In genomic region chr17:77207689-77208216, GRCh38 we compare ENCODE assay signal across 13 cellular contexts.
A peak's percentile ranks its signal among the peaks of the same experiment; 100 is the strongest.
DNase-seq lines count a peak whose midpoint lies in the region; ATAC-seq and TF ChIP-seq lines count a peak whose summit lies in the region.
"Had no signal": no experiment of that assay in that cellular context is flagged by ENCODE, and none has a peak within 500 bp of the region (broad histone marks: within the 10 kb centered on the region; RNA-seq: fewer than 3 reads in every experiment).

No MANE protein-coding gene starts in this region.

- no peaks in the 10 kb centered on the region for H3K9me3 ChIP-seq in Panc1 (ENCODE audit: control insufficient read depth, insufficient read depth, low read depth, low read length)
- no peaks in the 10 kb centered on the region for H3K9me3 ChIP-seq in osteoblast (ENCODE audit: low read depth, low read length)
- H3K9me3 ChIP-seq in thyroid gland, result no peaks in the 10 kb centered on the region

- WGBS in thyroid gland, 2 donors, result 73 to 77% methylated on average over 9 of the region's 9 CpGs

- H3K79me2 ChIP-seq in osteoblast (ENCODE audit: insufficient read depth, low read length), result peaks cover 6% of the 10 kb centered on the region
- no peaks in the 10 kb centered on the region for H3K79me2 ChIP-seq in GM23338 (replicated peaks; ENCODE audit: insufficient read depth)

- no peak for DNase-seq in Panc1 (ENCODE audit: low read depth, low spot score)
- DNase-seq in osteoblast (ENCODE audit: insufficient read length, low spot score, missing footprints), result peak; percentile 4
- DNase-seq in thyroid gland, result no peak
- no peak for DNase-seq in NCI-H2107 (lab: John Stamatoyannopoulos, UW)
- no peak for DNase-seq in GM23338 (ENCODE audit: low spot score)
- DNase-seq: activated CD4-positive, alpha-beta T cell treated with anti-CD3 and anti-CD28 coated beads, Interleukin-2, amount 10 ng/mL, durations not matched to agents 7 days and 5 days; activated CD8-positive, alpha-beta memory T cell treated with anti-CD3 and anti-CD28 coated beads, Interleukin-2, amount 50 U/mL, for 48 hours; activated effector memory CD4-positive, alpha-beta T cell treated with Interleukin-2 at 50 U/mL for 16 hours; NCI-H1930; occipital lobe; stimulated activated CD4-positive, alpha-beta T cell treated with anti-CD3 and anti-CD28 coated beads, Interleukin-4, amount 100 ng/mL, for 24 hours had no signal

- H3K36me3 Mint-ChIP-seq in GM23338 (ENCODE audit: low read depth), result peaks cover 46% of the 10 kb centered on the region

- POLR2A ChIA-PET in Panc1 (lab: Charles Lee), result interaction anchor here (0.7 kb wide), 1 partner anchor 117 kb away, joined by 7 read pairs; no protein-coding TSS in a partner anchor

- H3K4me1 Mint-ChIP-seq in GM23338, result peaks cover 3% of the 10 kb centered on the region; the same call in 2 of the 3 replicates
- H3K4me1 Mint-ChIP-seq: activated CD4-positive, alpha-beta T cell treated with anti-CD3 and anti-CD28 coated beads, Interleukin-2, amount 10 ng/mL, durations not matched to agents 7 days and 5 days had no signal

- H3K9me3 Mint-ChIP-seq in GM23338, result no peaks in the 10 kb centered on the region
- H3K9me3 Mint-ChIP-seq: activated CD4-positive, alpha-beta T cell treated with anti-CD3 and anti-CD28 coated beads, Interleukin-2, amount 10 ng/mL, durations not matched to agents 7 days and 5 days had no signal

- H3K27me3 ChIP-seq in Panc1 (ENCODE audit: control insufficient read depth, insufficient read depth, low read length), result no peaks in the 10 kb centered on the region
- no peaks in the 10 kb centered on the region for H3K27me3 ChIP-seq in osteoblast (ENCODE audit: insufficient read depth, low read length)
- H3K27me3 ChIP-seq in thyroid gland, result no peaks in the 10 kb centered on the region
- H3K27me3 ChIP-seq in GM23338 (ENCODE audit: insufficient read depth), result no peaks in the 10 kb centered on the region

- TF ChIP-seq POLR2A in thyroid gland (IDR thresholded peaks at IDR 0.05), result no peak

- H3K4me2 ChIP-seq in osteoblast (ENCODE audit: insufficient read depth, low read length), result no peak overlapping the region
- H3K4me2 ChIP-seq in GM23338, result no peak overlapping the region

- H2AFZ ChIP-seq in osteoblast (ENCODE audit: low read length), result no peak overlapping the region
- H2AFZ ChIP-seq in GM23338, result no peak overlapping the region

- H3K4me3 ChIP-seq in Panc1 (ENCODE audit: low read depth in 2 of 2, low read length in 2 of 2) (no peak overlapping the region), osteoblast (ENCODE audit: insufficient read depth, low read length) (no peak overlapping the region), thyroid gland (replicated peaks in 1 of 3) (no peak overlapping the region), GM23338 (no peak overlapping the region)

- TF ChIP-seq CTCF in Panc1 (IDR thresholded peaks at IDR 0.05) (no peak), osteoblast (IDR thresholded peaks at IDR 0.05; ENCODE audit: extremely low read depth, low read depth, low read length) (no peak), thyroid gland (IDR thresholded peaks at IDR 0.05) (no peak), GM23338 (conservative IDR thresholded peaks at IDR 0.05; ENCODE audit: low read depth in 2 of 2) (no peak)

- H3K27ac Mint-ChIP-seq in GM23338, result no peak overlapping the region
- H3K27ac Mint-ChIP-seq: activated CD4-positive, alpha-beta T cell treated with anti-CD3 and anti-CD28 coated beads, Interleukin-2, amount 10 ng/mL, durations not matched to agents 7 days and 5 days had no signal

- ATAC-seq in Panc1 (no peak), HG02798 (IDR thresholded peaks at IDR 0.05; ENCODE audit: poor library complexity, unreplicated experiment) (no peak), GM23338 (no peak)

- no peak overlapping the region for H3K4me3 Mint-ChIP-seq in GM23338
- H3K4me3 Mint-ChIP-seq: activated CD4-positive, alpha-beta T cell treated with anti-CD3 and anti-CD28 coated beads, Interleukin-2, amount 10 ng/mL, durations not matched to agents 7 days and 5 days had no signal

- intact Hi-C loops in Panc1 (cut with micrococcal nuclease; ENCODE audit: unreplicated experiment), result no loop called here
- intact Hi-C loops in thyroid gland (cut with DNase I), result no loop called here

- no TSS peak for BruUV-seq in Panc1 (replicated peaks; lab: Mats Ljungman, UMichigan)

- H3K4me1 ChIP-seq in Panc1 (ENCODE audit: control insufficient read depth, insufficient read depth, low read length) (peaks cover 8% of the 10 kb centered on the region), osteoblast (ENCODE audit: insufficient read depth, low read length) (peaks cover 14% of the 10 kb centered on the region), thyroid gland (peaks cover 14 to 23% of the 10 kb centered on the region in 2 donors), GM23338 (ENCODE audit: insufficient read depth) (no peaks in the 10 kb centered on the region)

- H3K27ac ChIP-seq in Panc1 (ENCODE audit: low read length) (peak overlapping the region; percentile 25; the same call in 1 of the 2 replicates), cingulate gyrus (ENCODE audit: low read depth, low read length) (peak overlapping the region; percentile 88), osteoblast (ENCODE audit: low read depth, low read length) (peak overlapping the region; percentile 62), thyroid gland (peak overlapping the region in 2 of 3 donors; percentile 3 to 59), GM23338 (ENCODE audit: low read depth) (no peak overlapping the region)

- H3K36me3 ChIP-seq in Panc1 (ENCODE audit: control insufficient read depth, insufficient read depth, low read length), result peaks cover 43% of the 10 kb centered on the region
- peaks cover 88% of the 10 kb centered on the region for H3K36me3 ChIP-seq in osteoblast (ENCODE audit: insufficient read depth, low read length)
- peaks cover 82 to 85% of the 10 kb centered on the region in 2 donors for H3K36me3 ChIP-seq in thyroid gland
- peaks cover 33% of the 10 kb centered on the region for H3K36me3 ChIP-seq in GM23338 (ENCODE audit: insufficient read depth)

- H3F3A ChIP-seq in GM23338 (replicated peaks; ENCODE audit: low read depth), result no peaks in the 10 kb centered on the region

- H3K9me2 ChIP-seq in GM23338 (ENCODE audit: insufficient read depth), result no peaks in the 10 kb centered on the region

- CTCF ChIA-PET in Panc1 (lab: Charles Lee), result no interaction called here

- H3K27me3 Mint-ChIP-seq in GM23338 (ENCODE audit: insufficient read depth, low read depth, poor library complexity), result peaks cover 4% of the 10 kb centered on the region
- H3K27me3 Mint-ChIP-seq: activated CD4-positive, alpha-beta T cell treated with anti-CD3 and anti-CD28 coated beads, Interleukin-2, amount 10 ng/mL, durations not matched to agents 7 days and 5 days had no signal

- no peaks in the 10 kb centered on the region for H4K20me1 ChIP-seq in osteoblast (ENCODE audit: insufficient read depth, low read length)
- no peaks in the 10 kb centered on the region for H4K20me1 ChIP-seq in GM23338 (replicated peaks; ENCODE audit: insufficient read depth)

- in situ Hi-C loops in Panc1 (cut with HindIII; ENCODE audit: low pct_unique_long_range_greater_than_20kb, low sequenced_read_pairs), result no loop called here
